Comparison of ENCODE assay signal across 1 cellular context in the genomic region with DNA sequence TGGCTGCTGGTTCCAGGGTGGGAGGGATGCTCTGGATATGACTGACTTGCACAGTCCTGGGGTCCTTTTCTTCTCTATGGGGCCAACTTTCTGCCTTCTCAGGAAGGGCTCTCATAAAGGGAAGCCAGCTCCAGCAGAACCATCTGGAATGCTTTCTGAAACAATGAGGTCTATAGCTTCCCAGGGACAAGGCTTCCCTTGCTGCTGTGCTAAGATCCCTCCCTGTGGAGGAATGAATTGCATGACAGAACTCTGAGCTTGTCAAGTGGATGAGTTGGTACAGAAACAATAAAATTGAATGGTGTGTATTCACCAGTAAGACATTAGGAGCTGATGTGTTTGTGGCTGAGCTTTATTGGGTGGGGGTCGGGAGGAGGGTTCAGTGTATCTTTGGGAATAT.
TF ChIP-seq lines count a peak whose summit lies in the region.

No MANE protein-coding gene starts in this region.

TF ChIP-seq in WTC11, 78 proteins besides CTCF, POLR2A, EP300 and RAD21 (continued from another document):
- TF ChIP-seq ARID4B (CRISPR knock-in tag; IDR thresholded peaks at IDR 0.05; ENCODE audit: borderline replicate concordance) (no peak), FOXJ3 (CRISPR knock-in tag; IDR thresholded peaks at IDR 0.05; ENCODE audit: borderline replicate concordance) (no peak), ETV6 (CRISPR knock-in tag; IDR thresholded peaks at IDR 0.05) (no peak), ZNF396 (CRISPR knock-in tag; IDR thresholded peaks at IDR 0.05; ENCODE audit: borderline replicate concordance) (no peak), CDX4 (CRISPR knock-in tag; IDR thresholded peaks at IDR 0.05; ENCODE audit: borderline replicate concordance) (no peak)
